10 cellular contexts compared by ENCODE assay signal in the genomic region with DNA sequence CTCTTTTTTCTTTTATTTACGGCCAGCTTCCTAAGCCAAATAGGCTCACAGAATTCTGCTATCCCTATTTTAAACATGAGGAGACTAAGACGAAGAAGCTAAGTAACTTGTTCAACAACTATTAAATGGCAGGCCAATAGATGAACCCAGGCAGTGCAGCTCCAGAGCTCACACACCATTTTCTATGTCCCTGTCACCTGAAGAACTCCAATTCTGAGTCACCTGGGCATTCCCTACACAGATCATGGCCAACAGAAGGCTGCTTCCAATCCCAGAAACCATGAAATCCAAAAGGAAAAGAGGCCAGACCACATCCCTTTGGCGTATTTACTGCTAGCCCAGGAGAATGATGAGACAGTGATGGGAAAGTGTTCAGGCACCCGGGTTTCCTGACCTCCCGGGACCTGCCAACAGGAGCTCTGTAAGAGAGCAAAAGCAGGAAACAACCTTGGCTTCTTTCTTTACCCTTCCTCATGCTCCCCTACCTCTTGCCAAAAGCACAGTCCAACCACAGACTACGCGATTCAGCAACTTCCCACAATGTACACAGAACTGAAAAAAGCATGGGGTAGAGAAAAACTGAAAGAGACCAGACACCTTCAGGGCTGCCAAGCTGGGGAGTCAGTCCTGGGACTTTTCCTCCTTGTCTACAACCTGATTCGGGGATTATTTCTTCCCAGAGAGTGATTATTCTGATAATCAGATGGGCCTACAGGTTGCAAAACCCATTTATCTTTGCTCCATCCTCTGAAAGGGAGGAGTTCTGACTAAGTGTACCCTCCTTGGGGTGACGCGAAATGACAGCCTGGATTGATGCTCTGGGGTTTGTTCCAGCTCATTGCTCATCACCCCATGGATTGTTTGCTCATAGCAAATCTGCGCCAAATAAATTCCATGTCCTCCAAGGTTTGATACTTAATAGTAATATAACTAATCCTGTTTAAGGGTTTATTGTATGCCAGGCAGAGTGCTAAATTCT. TPM values are rescaled to one million over a fixed set of nuclear protein-coding genes. Genes with fewer than 3 reads are reported as not detected.
DNase-seq lines count a peak whose midpoint lies in the region; ATAC-seq, FAIRE-seq and TF ChIP-seq lines count a peak whose summit lies in the region.
"Had no signal": no experiment of that assay in that cellular context is flagged by ENCODE, and none has a peak within 500 bp of the region (broad histone marks: within the 10 kb centered on the region; RNA-seq: fewer than 3 reads in every experiment).

No MANE protein-coding gene starts in this region.

- no peak overlapping the region for H3K4me3 Mint-ChIP-seq in T-helper 17 cell
- H3K4me3 Mint-ChIP-seq: activated naive CD8-positive, alpha-beta T cell; stimulated activated memory B cell treated with anti-CD40 and anti-IgM and Interleukin-4, amounts not matched to agents 10 μg/mL and 1 μg/mL and 100 μg/mL, for 72 hours had no signal

- H3K4me1 ChIP-seq in psoas muscle (peaks cover 5% of the 10 kb centered on the region), ovary (ENCODE audit: insufficient read depth) (no peaks in the 10 kb centered on the region)

- no peaks in the 10 kb centered on the region for H3K36me3 Mint-ChIP-seq in T-helper 17 cell (ENCODE audit: low read depth)
- H3K36me3 Mint-ChIP-seq: activated naive CD8-positive, alpha-beta T cell had no signal

- no peaks in the 10 kb centered on the region for H3K27me3 Mint-ChIP-seq in T-helper 17 cell
- H3K27me3 Mint-ChIP-seq: activated naive CD8-positive, alpha-beta T cell; stimulated activated memory B cell treated with anti-CD40 and anti-IgM and Interleukin-4, amounts not matched to agents 10 μg/mL and 1 μg/mL and 100 μg/mL, for 72 hours had no signal

- ATAC-seq in psoas muscle (peak; percentile 48 to 91 (median 87)), T-helper 17 cell (no peak)
- ATAC-seq: stimulated activated memory B cell treated with anti-CD40 and anti-IgM and Interleukin-4, amounts not matched to agents 10 μg/mL and 1 μg/mL and 100 μg/mL, for 72 hours had no signal

- FAIRE-seq in GM12891 (lab: Jason Lieb, UNC) = no peak

- H3K27me3 ChIP-seq in MG63 (no peaks in the 10 kb centered on the region), psoas muscle (ENCODE audit: insufficient read depth in 3 of 3, low read length in 2 of 3) (no peaks in the 10 kb centered on the region), ovary (no peaks in the 10 kb centered on the region)

- TF ChIP-seq CTCF in cardiac fibroblast (IDR thresholded peaks at IDR 0.05; ENCODE audit: low read depth, low read length) = no peak
- TF ChIP-seq CTCF in psoas muscle (IDR thresholded peaks at IDR 0.05) = no peak
- TF ChIP-seq CTCF in ovary (IDR thresholded peaks at IDR 0.05) = no peak

- intact Hi-C loops in psoas muscle (cut with DNase I) (no loop called here), ovary (cut with DNase I) (no loop called here)

- H3K9me3 ChIP-seq in MG63 (no peaks in the 10 kb centered on the region), psoas muscle (no peaks in the 10 kb centered on the region), ovary (no peaks in the 10 kb centered on the region), T-helper 17 cell (ENCODE audit: control insufficient read depth, low read length, poor library complexity, severe bottlenecking) (no peaks in the 10 kb centered on the region)

- DNase-seq in GM12891 (ENCODE audit: insufficient read length, low spot score) (peak; percentile 16), MG63 (peak; percentile 88), cardiac fibroblast (ENCODE audit: low read depth in 2 of 2) (peak; percentile 78 to 94), psoas muscle (peak; percentile 46 to 60), ovary (no peak), D341Med (ENCODE audit: low spot score) (no peak), T-helper 17 cell (no peak)
- no peak for DNase-seq in activated T-cell treated with anti-CD3 and anti-CD28 coated beads, Interleukin-2, amount 50 U/mL, for 48 hours

- no peak overlapping the region for H3K27ac Mint-ChIP-seq in T-helper 17 cell
- H3K27ac Mint-ChIP-seq: activated naive CD8-positive, alpha-beta T cell; stimulated activated memory B cell treated with anti-CD40 and anti-IgM and Interleukin-4, amounts not matched to agents 10 μg/mL and 1 μg/mL and 100 μg/mL, for 72 hours had no signal

- H3K4me1 Mint-ChIP-seq in T-helper 17 cell = peaks cover 6% of the 10 kb centered on the region
- H3K4me1 Mint-ChIP-seq: stimulated activated memory B cell treated with anti-CD40 and anti-IgM and Interleukin-4, amounts not matched to agents 10 μg/mL and 1 μg/mL and 100 μg/mL, for 72 hours had no signal

- WGBS in psoas muscle, 3 donors = 58 to 71% (median 69%) methylated on average over 11 of the region's 11 CpGs
- 66 to 81% (median 73%) methylated on average over 11 of the region's 11 CpGs for whole genome bisulfite sequencing in ovary, 3 donors

- H3K36me3 ChIP-seq in MG63 (no peaks in the 10 kb centered on the region), psoas muscle (ENCODE audit: insufficient read depth in 1 of 2, low read depth in 1 of 2) (no peaks in the 10 kb centered on the region), ovary (no peaks in the 10 kb centered on the region)

- TF ChIP-seq POLR2A in GM12891 (IDR thresholded peaks at IDR 0.05; ENCODE audit: low read depth, low read length) = no peak
- TF ChIP-seq POLR2A in ovary (IDR thresholded peaks at IDR 0.05) = no peak

- no peak for TF ChIP-seq EP300 in ovary (IDR thresholded peaks at IDR 0.05)

- H3K4me3 ChIP-seq in MG63 = no peak overlapping the region
- H3K4me3 ChIP-seq in cardiac fibroblast (replicated peaks in 1 of 2; ENCODE audit: low read depth in 2 of 2, low read length in 2 of 2) = no peak overlapping the region
- H3K4me3 ChIP-seq in psoas muscle = no peak overlapping the region
- no peak overlapping the region for H3K4me3 ChIP-seq in ovary

- peak overlapping the region; percentile 19 for H3K27ac ChIP-seq in psoas muscle
- no peak overlapping the region for H3K27ac ChIP-seq in ovary

TF ChIP-seq in GM12891, 5 proteins besides CTCF, POLR2A, EP300 and RAD21:
- 0 out of 2 replicates have a peak, but pooled peaks have one; percentile 29 for TF ChIP-seq POU2F2 (IDR thresholded peaks at IDR 0.05; ENCODE audit: low read depth, low read length)
- no peak for TF ChIP-seq POLR2AphosphoS5 (IDR thresholded peaks at IDR 0.05; ENCODE audit: low read depth, low read length)
- TF ChIP-seq PAX5 (IDR thresholded peaks at IDR 0.05; ENCODE audit: insufficient read depth, low read length, severe bottlenecking) = no peak
TF ChIP-seq in GM12891: peak in this region for 1.

RNA-seq across cellular contexts. Expression of gene HAS3, which starts 47.8 kb away (rescaled TPM):
- polyA plus RNA-seq in GM12891 (2012; ENCODE audit: low read depth, missing spikeins) = 0.31 TPM
- total RNA-seq in MG63 (2014; rRNA removed; shearing (Covaris generic); ENCODE audit: low replicate concordance) = 65.0 and 71.9 TPM in 2 replicates
- total RNA-seq in psoas muscle (1 to 10 TPM in 2 of 4 donors, under 1 TPM in 2; 0.40 to 1.8 (median 1.00) TPM), ovary (1 to 10 TPM in 6 of 7 donors, under 1 TPM in 1; 0.83 to 3.2 (median 2.0) TPM), T-helper 17 cell (1 to 10 TPM; 3.0 to 3.5 TPM)
- polyA plus RNA-seq in psoas muscle (under 1 TPM; 0.51 to 0.86 (median 0.76) TPM), ovary (1 to 10 TPM; 1.1 to 1.3 TPM)

Comparison
In these comparisons a context has a peak if more than half of its experiments do, and no peak if none do; other contexts are left out.
1. DNase-seq: peak in GM12891 (single experiment), MG63 (single experiment), cardiac fibroblast (2 of 2) and psoas muscle (2 of 2); none in ovary (0 of 5), D341Med (single experiment), activated T-cell treated with anti-CD3 and anti-CD28 coated beads, Interleukin-2, amount 50 U/mL, for 48 hours (0 of 2) and T-helper 17 cell (0 of 3).
2. RNA of gene HAS3, which starts 47.8 kb away (total RNA-seq): 65.0 to 71.9 TPM in MG63; 3.0 to 3.5 TPM in T-helper 17 cell, 0.83 to 3.2 TPM in ovary and 0.40 to 1.8 TPM in psoas muscle; every median in the first group is over 10 times any median in the second.